ENCODE assay signal across 1 cellular context in the genomic region with DNA sequence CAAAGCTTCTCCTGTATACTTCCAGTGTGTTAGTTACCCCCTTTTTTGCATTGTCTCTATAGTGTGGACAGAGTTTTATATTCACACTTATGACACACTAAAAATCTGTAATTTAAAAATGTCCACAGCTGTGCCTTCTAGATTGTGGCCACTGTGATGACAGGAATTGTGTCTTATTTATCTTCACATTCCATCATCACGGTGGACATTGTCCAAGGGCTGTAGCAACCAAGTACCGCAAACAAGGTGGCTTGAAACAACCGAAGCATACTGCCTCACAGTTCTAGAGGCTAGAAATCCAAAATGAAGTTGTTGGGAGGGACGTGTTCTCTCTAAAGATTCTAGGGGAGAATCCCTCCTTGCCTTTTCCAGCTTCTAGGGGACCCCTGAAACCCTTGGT.
TF ChIP-seq lines count a peak whose summit lies in the region.

No MANE protein-coding gene starts in this region.

TF ChIP-seq in GM23338, 12 proteins besides CTCF, POLR2A, EP300 and RAD21 (continued from another document):
- TF ChIP-seq, protein P1, sequence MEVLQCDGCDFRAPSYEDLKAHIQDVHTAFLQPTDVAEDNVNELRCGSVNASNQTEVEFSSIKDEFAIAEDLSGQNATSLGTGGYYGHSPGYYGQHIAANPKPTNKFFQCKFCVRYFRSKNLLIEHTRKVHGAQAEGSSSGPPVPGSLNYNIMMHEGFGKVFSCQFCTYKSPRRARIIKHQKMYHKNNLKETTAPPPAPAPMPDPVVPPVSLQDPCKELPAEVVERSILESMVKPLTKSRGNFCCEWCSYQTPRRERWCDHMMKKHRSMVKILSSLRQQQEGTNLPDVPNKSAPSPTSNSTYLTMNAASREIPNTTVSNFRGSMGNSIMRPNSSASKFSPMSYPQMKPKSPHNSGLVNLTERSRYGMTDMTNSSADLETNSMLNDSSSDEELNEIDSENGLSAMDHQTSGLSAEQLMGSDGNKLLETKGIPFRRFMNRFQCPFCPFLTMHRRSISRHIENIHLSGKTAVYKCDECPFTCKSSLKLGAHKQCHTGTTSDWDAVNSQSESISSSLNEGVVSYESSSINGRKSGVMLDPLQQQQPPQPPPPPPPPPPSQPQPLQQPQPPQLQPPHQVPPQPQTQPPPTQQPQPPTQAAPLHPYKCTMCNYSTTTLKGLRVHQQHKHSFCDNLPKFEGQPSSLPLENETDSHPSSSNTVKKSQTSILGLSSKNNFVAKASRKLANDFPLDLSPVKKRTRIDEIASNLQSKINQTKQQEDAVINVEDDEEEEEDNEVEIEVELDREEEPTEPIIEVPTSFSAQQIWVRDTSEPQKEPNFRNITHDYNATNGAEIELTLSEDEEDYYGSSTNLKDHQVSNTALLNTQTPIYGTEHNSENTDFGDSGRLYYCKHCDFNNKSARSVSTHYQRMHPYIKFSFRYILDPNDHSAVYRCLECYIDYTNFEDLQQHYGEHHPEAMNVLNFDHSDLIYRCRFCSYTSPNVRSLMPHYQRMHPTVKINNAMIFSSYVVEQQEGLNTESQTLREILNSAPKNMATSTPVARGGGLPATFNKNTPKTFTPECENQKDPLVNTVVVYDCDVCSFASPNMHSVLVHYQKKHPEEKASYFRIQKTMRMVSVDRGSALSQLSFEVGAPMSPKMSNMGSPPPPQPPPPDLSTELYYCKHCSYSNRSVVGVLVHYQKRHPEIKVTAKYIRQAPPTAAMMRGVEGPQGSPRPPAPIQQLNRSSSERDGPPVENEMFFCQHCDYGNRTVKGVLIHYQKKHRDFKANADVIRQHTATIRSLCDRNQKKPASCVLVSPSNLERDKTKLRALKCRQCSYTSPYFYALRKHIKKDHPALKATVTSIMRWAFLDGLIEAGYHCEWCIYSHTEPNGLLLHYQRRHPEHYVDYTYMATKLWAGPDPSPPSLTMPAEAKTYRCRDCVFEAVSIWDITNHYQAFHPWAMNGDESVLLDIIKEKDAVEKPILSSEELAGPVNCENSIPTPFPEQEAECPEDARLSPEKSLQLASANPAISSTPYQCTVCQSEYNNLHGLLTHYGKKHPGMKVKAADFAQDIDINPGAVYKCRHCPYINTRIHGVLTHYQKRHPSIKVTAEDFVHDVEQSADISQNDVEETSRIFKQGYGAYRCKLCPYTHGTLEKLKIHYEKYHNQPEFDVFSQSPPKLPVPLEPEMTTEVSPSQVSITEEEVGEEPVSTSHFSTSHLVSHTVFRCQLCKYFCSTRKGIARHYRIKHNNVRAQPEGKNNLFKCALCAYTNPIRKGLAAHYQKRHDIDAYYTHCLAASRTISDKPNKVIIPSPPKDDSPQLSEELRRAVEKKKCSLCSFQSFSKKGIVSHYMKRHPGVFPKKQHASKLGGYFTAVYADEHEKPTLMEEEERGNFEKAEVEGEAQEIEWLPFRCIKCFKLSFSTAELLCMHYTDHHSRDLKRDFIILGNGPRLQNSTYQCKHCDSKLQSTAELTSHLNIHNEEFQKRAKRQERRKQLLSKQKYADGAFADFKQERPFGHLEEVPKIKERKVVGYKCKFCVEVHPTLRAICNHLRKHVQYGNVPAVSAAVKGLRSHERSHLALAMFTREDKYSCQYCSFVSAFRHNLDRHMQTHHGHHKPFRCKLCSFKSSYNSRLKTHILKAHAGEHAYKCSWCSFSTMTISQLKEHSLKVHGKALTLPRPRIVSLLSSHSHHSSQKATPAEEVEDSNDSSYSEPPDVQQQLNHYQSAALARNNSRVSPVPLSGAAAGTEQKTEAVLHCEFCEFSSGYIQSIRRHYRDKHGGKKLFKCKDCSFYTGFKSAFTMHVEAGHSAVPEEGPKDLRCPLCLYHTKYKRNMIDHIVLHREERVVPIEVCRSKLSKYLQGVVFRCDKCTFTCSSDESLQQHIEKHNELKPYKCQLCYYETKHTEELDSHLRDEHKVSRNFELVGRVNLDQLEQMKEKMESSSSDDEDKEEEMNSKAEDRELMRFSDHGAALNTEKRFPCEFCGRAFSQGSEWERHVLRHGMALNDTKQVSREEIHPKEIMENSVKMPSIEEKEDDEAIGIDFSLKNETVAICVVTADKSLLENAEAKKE (CRISPR knock-in tag; IDR thresholded peaks at IDR 0.05): no peak
- TF ChIP-seq NANOG (IDR thresholded peaks at IDR 0.05; ENCODE audit: borderline replicate concordance): no peak
- TF ChIP-seq JUNB (IDR thresholded peaks at IDR 0.05; ENCODE audit: unreplicated experiment): no peak
- no peak for TF ChIP-seq EZH2 (IDR thresholded peaks at IDR 0.05; ENCODE audit: low read depth, unreplicated experiment)
- no peak for TF ChIP-seq ZNF114 (CRISPR knock-in tag; IDR thresholded peaks at IDR 0.05)
- no peak for TF ChIP-seq EZH2phosphoT487 (IDR thresholded peaks at IDR 0.05; ENCODE audit: unreplicated experiment)
TF ChIP-seq in GM23338: peak in this region for 0.
